In the genomic region with DNA sequence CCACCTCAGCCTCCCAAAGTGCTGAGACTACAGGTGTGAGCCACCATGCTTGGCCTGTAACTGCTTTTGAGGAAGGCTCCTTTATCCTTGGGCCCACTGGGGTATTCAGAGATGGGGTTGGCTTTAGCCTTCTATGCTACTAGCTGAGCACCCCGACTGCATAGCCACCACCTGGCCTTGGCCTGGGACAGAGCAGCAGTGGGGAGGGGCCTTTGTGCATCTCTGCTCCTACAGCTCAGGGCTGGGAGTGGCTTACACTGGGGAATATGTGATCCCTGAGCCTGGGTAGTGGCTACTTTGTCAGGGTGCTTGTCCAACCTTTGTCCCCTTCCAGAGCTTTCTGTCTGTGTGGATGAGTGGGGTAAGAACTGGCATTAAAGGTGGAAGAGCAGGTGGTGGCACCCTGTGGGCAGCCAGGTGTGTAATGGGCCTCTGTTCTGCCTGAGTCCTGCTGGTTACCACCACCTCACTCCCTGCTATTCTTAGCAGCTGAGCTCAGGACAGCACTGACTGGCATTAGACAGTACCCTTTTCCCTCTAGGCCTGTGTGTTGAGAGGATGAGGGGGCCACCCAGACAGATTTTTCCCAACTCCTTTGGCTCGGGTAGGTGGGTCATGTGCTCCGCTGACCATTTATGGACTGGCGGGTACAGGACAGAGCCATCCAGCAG, we compare ENCODE assay signal across 4 cellular contexts. TPM values are rescaled to one million over a fixed set of nuclear protein-coding genes. Genes with fewer than 3 reads are reported as not detected.
"Had no signal": no experiment of that assay in that cellular context is flagged by ENCODE, and none has a peak within 500 bp of the region (broad histone marks: within the 10 kb centered on the region; RNA-seq: fewer than 3 reads in every experiment).

No MANE protein-coding gene starts in this region.

RNA-seq across cellular contexts. Expression of a gene that starts 24.0 kb away (rescaled TPM):
- total RNA-seq: kidney, mucosa of descending colon, pancreas, posterior vena cava had no signal
